ENCODE assay signal across 13 cellular contexts in the genomic region with DNA sequence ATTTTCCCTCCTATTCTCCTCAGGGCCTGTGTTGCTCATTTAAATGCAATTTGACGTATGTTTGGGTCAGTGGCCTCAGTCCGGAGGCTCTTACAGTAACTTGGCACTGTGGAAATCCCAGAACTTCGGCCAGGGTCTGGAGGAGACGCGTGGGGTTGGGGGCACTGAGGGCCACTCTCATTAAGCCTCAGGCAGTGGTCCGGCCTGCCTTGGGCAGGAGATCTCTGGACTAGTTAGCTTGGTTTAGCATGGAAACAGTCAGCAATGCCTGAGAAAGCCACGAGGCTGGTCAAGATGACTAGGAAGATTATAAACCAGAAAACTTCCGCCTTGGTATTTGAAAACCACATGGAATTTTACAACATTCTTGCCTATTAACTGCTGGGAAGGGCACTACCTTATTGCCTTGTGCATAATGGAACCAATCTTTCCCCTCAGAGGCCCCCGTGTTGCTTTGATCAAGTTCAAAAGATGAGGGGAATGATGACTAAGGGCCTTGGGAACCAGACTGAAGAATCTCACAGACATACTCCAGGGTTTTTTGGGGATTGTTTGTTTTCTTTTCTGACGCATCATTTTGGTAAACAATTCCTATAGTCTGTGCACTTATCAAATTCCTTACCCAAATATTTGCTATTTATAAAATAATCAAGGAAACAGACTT.
A peak's percentile ranks its signal among the peaks of the same experiment; 100 is the strongest.
DNase-seq lines count a peak whose midpoint lies in the region; ATAC-seq and TF ChIP-seq lines count a peak whose summit lies in the region.
"Had no signal": no experiment of that assay in that cellular context is flagged by ENCODE, and none has a peak within 500 bp of the region (broad histone marks: within the 10 kb centered on the region; RNA-seq: fewer than 3 reads in every experiment).

No MANE protein-coding gene starts in this region.

- no peak overlapping the region for H3K4me3 Mint-ChIP-seq in MCF 10A (ENCODE audit: unreplicated experiment)
- no peak overlapping the region for H3K4me3 Mint-ChIP-seq in natural killer cell treated with Interleukin-12 subunit alpha and Interleukin-12 subunit beta and Interleukin-15 and Interleukin-18, amount 100 ng/mL, for 72 hours
- H3K4me3 Mint-ChIP-seq: activated T-helper 1 cell treated with anti-CD3 and anti-CD28 coated beads, Interleukin-12 subunit alpha, Interleukin-12 subunit beta, Interleukin-2, Interleukin-4 antibody, amounts not matched to agents 30 ng/mL and 10 ng/mL and 1 ng/mL, durations not matched to agents 14 hours and 24 hours and 36 hours; effector memory CD8-positive, alpha-beta T cell; T-cell had no signal

- CTCF ChIA-PET in MCF 10A (lab: Yijun Ruan, JAX) = no interaction called here

- TF ChIP-seq CTCF in 22Rv1 (IDR thresholded peaks at IDR 0.05) = no peak
- no peak for TF ChIP-seq CTCF in MCF 10A (IDR thresholded peaks at IDR 0.05; ENCODE audit: unreplicated experiment)

- H3K9me3 Mint-ChIP-seq in MCF 10A (ENCODE audit: unreplicated experiment) = no peaks in the 10 kb centered on the region
- H3K9me3 Mint-ChIP-seq in natural killer cell treated with Interleukin-12 subunit alpha and Interleukin-12 subunit beta and Interleukin-15 and Interleukin-18, amount 100 ng/mL, for 72 hours = peaks cover 2% of the 10 kb centered on the region
- H3K9me3 Mint-ChIP-seq: effector memory CD8-positive, alpha-beta T cell had no signal

- ATAC-seq in left colon = peak; percentile 83
- ATAC-seq in natural killer cell treated with Interleukin-12 subunit alpha and Interleukin-12 subunit beta and Interleukin-15 and Interleukin-18, amount 100 ng/mL, for 72 hours = no peak
- ATAC-seq in GM19328 (IDR thresholded peaks at IDR 0.05; ENCODE audit: unreplicated experiment) = no peak
- no peak for ATAC-seq in GM19455 (IDR thresholded peaks at IDR 0.05; ENCODE audit: unreplicated experiment)
- ATAC-seq: effector memory CD8-positive, alpha-beta T cell; T-cell had no signal

- TF ChIP-seq POLR2A in erythroblast (IDR thresholded peaks at IDR 0.05; ENCODE audit: low read length) = no peak

- DNase-seq in HT1080 (ENCODE audit: low read depth) (peak; percentile 87), MCF 10A (ENCODE audit: unreplicated experiment) (peak; percentile 63), left colon (peak in 1 of 2 donors; percentile 27), erythroblast (lab: John Stamatoyannopoulos, UW) (no peak)
- DNase-seq in natural killer cell treated with Interleukin-12 subunit alpha and Interleukin-12 subunit beta and Interleukin-15 and Interleukin-18, amount 100 ng/mL, for 72 hours (ENCODE audit: low spot score) = no peak
- DNase-seq: AML-193; effector memory CD8-positive, alpha-beta T cell; T-cell had no signal

- POLR2A ChIA-PET in MCF 10A (lab: Yijun Ruan, JAX) = interaction anchor here (1.8 kb wide), 1 partner anchor 10 kb away, joined by 6 read pairs; no protein-coding TSS in a partner anchor

- H3K36me3 Mint-ChIP-seq in MCF 10A (ENCODE audit: insufficient read depth, unreplicated experiment) = no peaks in the 10 kb centered on the region
- H3K36me3 Mint-ChIP-seq in natural killer cell treated with Interleukin-12 subunit alpha and Interleukin-12 subunit beta and Interleukin-15 and Interleukin-18, amount 100 ng/mL, for 72 hours = no peaks in the 10 kb centered on the region
- H3K36me3 Mint-ChIP-seq: T-cell had no signal

- no peaks in the 10 kb centered on the region for H3K27me3 Mint-ChIP-seq in MCF 10A (ENCODE audit: insufficient read depth, unreplicated experiment)
- H3K27me3 Mint-ChIP-seq in natural killer cell treated with Interleukin-12 subunit alpha and Interleukin-12 subunit beta and Interleukin-15 and Interleukin-18, amount 100 ng/mL, for 72 hours = no peaks in the 10 kb centered on the region
- H3K27me3 Mint-ChIP-seq: effector memory CD8-positive, alpha-beta T cell had no signal

- H3K4me1 Mint-ChIP-seq in MCF 10A (ENCODE audit: insufficient read depth, unreplicated experiment) = peaks cover 24% of the 10 kb centered on the region
- peaks cover 7 to 13% of the 10 kb centered on the region in 2 donors for H3K4me1 Mint-ChIP-seq in natural killer cell treated with Interleukin-12 subunit alpha and Interleukin-12 subunit beta and Interleukin-15 and Interleukin-18, amount 100 ng/mL, for 72 hours (ENCODE audit: low read depth in 2 of 2)

- H3K27ac ChIP-seq in 22Rv1 = peak overlapping the region; percentile 89
- H3K27ac ChIP-seq: thoracic aorta had no signal

- intact Hi-C loops in MCF 10A (cut with micrococcal nuclease) = no loop called here
- intact Hi-C loops in left colon (cut with DNase I, micrococcal nuclease) = no loop called here

- no TSS peak for BruUV-seq in MCF 10A (replicated peaks; lab: Mats Ljungman, UMichigan)

- peak overlapping the region; percentile 74 for H3K27ac Mint-ChIP-seq in MCF 10A (ENCODE audit: low read depth, unreplicated experiment)
- peak overlapping the region in 1 of 2 donors; percentile 84 for H3K27ac Mint-ChIP-seq in natural killer cell treated with Interleukin-12 subunit alpha and Interleukin-12 subunit beta and Interleukin-15 and Interleukin-18, amount 100 ng/mL, for 72 hours
- H3K27ac Mint-ChIP-seq: effector memory CD8-positive, alpha-beta T cell; T-cell had no signal

Comparison
In these comparisons a context has a peak if more than half of its experiments do, and no peak if none do; other contexts are left out.
1. DNase-seq: peak in HT1080 (single experiment) and MCF 10A (single experiment); none in natural killer cell treated with Interleukin-12 subunit alpha and Interleukin-12 subunit beta and Interleukin-15 and Interleukin-18, amount 100 ng/mL, for 72 hours (single experiment) and erythroblast (0 of 2).